In genomic region chr1:30852026-30852425, GRCh38 we compare ENCODE assay signal across 12 cellular contexts. TPM values are rescaled to one million over a fixed set of nuclear protein-coding genes. Genes with fewer than 3 reads are reported as not detected.
DNase-seq lines count a peak whose midpoint lies in the region; ATAC-seq and TF ChIP-seq lines count a peak whose summit lies in the region.
"Had no signal": no experiment of that assay in that cellular context is flagged by ENCODE, and none has a peak within 500 bp of the region (broad histone marks: within the 10 kb centered on the region; RNA-seq: fewer than 3 reads in every experiment).

No MANE protein-coding gene starts in this region.

- TF ChIP-seq POLR2A in breast epithelium (IDR thresholded peaks at IDR 0.05) = no peak

- H3K27me3 ChIP-seq in breast epithelium = no peaks in the 10 kb centered on the region
- no peaks in the 10 kb centered on the region for H3K27me3 ChIP-seq in right cardiac atrium (ENCODE audit: control insufficient read depth, insufficient read depth)
- H3K27me3 ChIP-seq in MM.1S (replicated peaks; ENCODE audit: insufficient read depth, low read length) = peaks cover 59% of the 10 kb centered on the region

- H3K4me1 ChIP-seq in breast epithelium (no peaks in the 10 kb centered on the region), right cardiac atrium (ENCODE audit: control insufficient read depth, insufficient read depth, low read length) (peaks cover 7% of the 10 kb centered on the region), MM.1S (ENCODE audit: low read length) (no peaks in the 10 kb centered on the region)

- DNase-seq in ELR (ENCODE audit: low read depth) = peak; percentile 18
- DNase-seq in breast epithelium (ENCODE audit: low spot score in 2 of 2) = peak; percentile 73 to 84
- DNase-seq in right cardiac atrium = peak; percentile 82 to 90 (median 87)
- DNase-seq in sciatic nerve (ENCODE audit: low spot score) = peak; percentile 73
- DNase-seq in DMS 273 treated with DMSO at 0.1 percent for 48 hours (lab: John Stamatoyannopoulos, UW) = no peak
- no peak for DNase-seq in MM.1S
- no peak for DNase-seq in UCSD-AML1 (lab: John Stamatoyannopoulos, UW; ENCODE audit: unreplicated experiment)
- no peak for DNase-seq in NCI-H146 (lab: John Stamatoyannopoulos, UW)
- DNase-seq: NCI-H2081; stimulated activated CD4-positive, alpha-beta T cell treated with anti-CD3 and anti-CD28 coated beads, Interleukin-15, amount 100 ng/mL, for 24 hours had no signal

- 43% methylated on average over 5 of the region's 5 CpGs for WGBS in right cardiac atrium

- no peaks in the 10 kb centered on the region for H3F3A ChIP-seq in MM.1S (ENCODE audit: insufficient read depth, low read length)

- H4K20me1 ChIP-seq in MM.1S (ENCODE audit: insufficient read depth, low read length) = no peaks in the 10 kb centered on the region

- H3K9me3 ChIP-seq in breast epithelium = no peaks in the 10 kb centered on the region
- H3K9me3 ChIP-seq in right cardiac atrium (ENCODE audit: control insufficient read depth, low read length) = no peaks in the 10 kb centered on the region
- no peaks in the 10 kb centered on the region for H3K9me3 ChIP-seq in MM.1S (replicated peaks; ENCODE audit: insufficient read depth, low read length)

- no peaks in the 10 kb centered on the region for H3K9me2 ChIP-seq in MM.1S (replicated peaks; ENCODE audit: insufficient read depth, low read length)

- no peaks in the 10 kb centered on the region for H3K36me3 ChIP-seq in breast epithelium
- H3K36me3 ChIP-seq in MM.1S (replicated peaks; ENCODE audit: insufficient read depth, low read length) = no peaks in the 10 kb centered on the region

- H3K27ac ChIP-seq in breast epithelium (peak overlapping the region; percentile 11 to 33), right cardiac atrium (ENCODE audit: low read length) (peak overlapping the region; percentile 61), MM.1S (ENCODE audit: low read length) (no peak overlapping the region)
- H3K27ac ChIP-seq: VCaP had no signal

- ATAC-seq in right cardiac atrium (peak; percentile 69), sciatic nerve (peak; percentile 15)
- ATAC-seq: stimulated activated memory B cell treated with anti-CD40 and anti-IgM and Interleukin-4, amounts not matched to agents 10 μg/mL and 1 μg/mL and 100 μg/mL, for 72 hours had no signal

- H3K4me2 ChIP-seq in MM.1S (ENCODE audit: low read depth, low read length) = no peak overlapping the region

- H3K9ac ChIP-seq in MM.1S (ENCODE audit: low read length) = no peak overlapping the region

- TF ChIP-seq CTCF in breast epithelium (IDR thresholded peaks at IDR 0.05) (no peak), MM.1S (IDR thresholded peaks at IDR 0.05; ENCODE audit: low read length) (no peak)

- intact Hi-C loops in breast epithelium (cut with DNase I; ENCODE audit: low total_unique reads) = no loop called here
- intact Hi-C loops in right cardiac atrium (cut with DNase I) = loop anchor here in 1 of 4 donors (5.0 kb wide), 1 partner anchor 50 kb away; no protein-coding TSS in a partner anchor
- intact Hi-C loops in sciatic nerve (cut with DNase I) = no loop called here

- H3K4me3 ChIP-seq in breast epithelium (no peak overlapping the region), right cardiac atrium (ENCODE audit: low read length) (no peak overlapping the region), MM.1S (ENCODE audit: low read length) (no peak overlapping the region)

- no peaks in the 10 kb centered on the region for H3K79me2 ChIP-seq in MM.1S (ENCODE audit: low read length)

- H2AFZ ChIP-seq in MM.1S (ENCODE audit: low read length) = no peak overlapping the region

RNA-seq across cellular contexts. Expression of gene SDC3, which starts 56.5 kb away (rescaled TPM):
- total RNA-seq in breast epithelium (10 to 100 TPM; 16.5 to 37.8 (median 26.2) TPM), right cardiac atrium (10 to 100 TPM; 33.2 to 39.5 (median 38.5) TPM), sciatic nerve (84.9 TPM)
- polyA plus RNA-seq in right cardiac atrium = 40.9 TPM

Comparison
In these comparisons a context has a peak if more than half of its experiments do, and no peak if none do; other contexts are left out.
1. DNase-seq: peak in ELR (single experiment), breast epithelium (2 of 2), right cardiac atrium (3 of 3) and sciatic nerve (single experiment); none in DMS 273 treated with DMSO at 0.1 percent for 48 hours (single experiment), MM.1S (single experiment), UCSD-AML1 (single experiment) and NCI-H146 (single experiment).